Comparison of ENCODE assay signal across 16 cellular contexts in genomic region chr6:70819715-70820114, GRCh38.
A peak's percentile ranks its signal among the peaks of the same experiment; 100 is the strongest.
DNase-seq lines count a peak whose midpoint lies in the region; ATAC-seq, FAIRE-seq and TF ChIP-seq lines count a peak whose summit lies in the region.
"Had no signal": no experiment of that assay in that cellular context is flagged by ENCODE, and none has a peak within 500 bp of the region (broad histone marks: within the 10 kb centered on the region; RNA-seq: fewer than 3 reads in every experiment).

No MANE protein-coding gene starts in this region.

- intact Hi-C loops in HepG2 (cut with micrococcal nuclease; ENCODE audit: unreplicated experiment): no loop called here
- intact Hi-C loops in right lobe of liver (cut with DNase I): no loop called here
- intact Hi-C loops in upper lobe of right lung (cut with DNase I): no loop called here

- H3K9ac ChIP-seq in HepG2 (ENCODE audit: insufficient read depth, low read depth, low read length): no peak overlapping the region
- no peak overlapping the region for H3K9ac ChIP-seq in mesenchymal stem cell (ENCODE audit: low read length)
- H3K9ac ChIP-seq: BLaER1 had no signal

- H2BK120ac ChIP-seq in mesenchymal stem cell (ENCODE audit: low read depth, low read length): no peak overlapping the region

- FAIRE-seq in HepG2 (lab: Jason Lieb, UNC) (no peak), bronchial epithelial cell (lab: Jason Lieb, UNC) (no peak)
- FAIRE-seq: H54 had no signal

- H4K20me1 ChIP-seq in HepG2 (ENCODE audit: insufficient read depth, low read length): no peaks in the 10 kb centered on the region; the same call in 1 of the 2 replicates
- H4K20me1 ChIP-seq: BLaER1 had no signal

- no TSS peak for BruUV-seq in HepG2 (replicated peaks; lab: Mats Ljungman, UMichigan)

- CTCF ChIA-PET in HepG2 (lab: Yijun Ruan, JAX; ENCODE audit: low intra/inter-chr PET ratio, low total read pairs): no interaction called here

- TF ChIP-seq CTCF in HepG2 (CRISPR knock-in tag; IDR thresholded peaks at IDR 0.05) (no peak), right lobe of liver (IDR thresholded peaks at IDR 0.05) (no peak), bronchial epithelial cell (IDR thresholded peaks at IDR 0.05; ENCODE audit: insufficient read depth, low read length, severe bottlenecking) (no peak), upper lobe of right lung (IDR thresholded peaks at IDR 0.05) (no peak)

- DNase-seq in HepG2 (ENCODE audit: low spot score) (no peak), right lobe of liver (no peak), bronchial epithelial cell (ENCODE audit: low read depth) (peak; percentile 3), fibroblast of peridontal ligament (ENCODE audit: extremely low read depth) (peak; percentile 21), upper lobe of right lung (no peak), DMS79 (lab: John Stamatoyannopoulos, UW) (no peak), mesenchymal stem cell (no peak)
- DNase-seq: 8988T; CD4-positive, alpha-beta memory T cell; DMS153; DMS79 treated with DMSO at 0.1 percent for 48 hours; GF-D8; HCEC 1CT had no signal

- H3K79me1 ChIP-seq in mesenchymal stem cell (replicated peaks; ENCODE audit: low read length, poor library complexity, severe bottlenecking): peaks cover 1% of the 10 kb centered on the region

- H3K4me3 ChIP-seq in HepG2 (replicated peaks in 1 of 3; ENCODE audit: insufficient read depth in 1 of 3, low read depth in 2 of 3, low read length in 3 of 3) (no peak overlapping the region), right lobe of liver (no peak overlapping the region), bronchial epithelial cell (ENCODE audit: low read depth, low read length) (no peak overlapping the region), upper lobe of right lung (no peak overlapping the region), mesenchymal stem cell (ENCODE audit: insufficient read depth in 1 of 2, low read depth in 1 of 2, low read length in 2 of 2) (no peak overlapping the region)
- H3K4me3 ChIP-seq: BLaER1, GM23338 had no signal

- H3K4me2 ChIP-seq in HepG2 (ENCODE audit: low read depth, low read length): no peak overlapping the region
- no peak overlapping the region for H3K4me2 ChIP-seq in mesenchymal stem cell (ENCODE audit: low read length, poor library complexity, severe bottlenecking)
- H3K4me2 ChIP-seq: BLaER1, GM23338 had no signal

- H3K79me2 ChIP-seq in HepG2 (ENCODE audit: insufficient read depth, low read length): no peaks in the 10 kb centered on the region

- no peak for TF ChIP-seq RAD21 in HepG2 (CRISPR knock-in tag; IDR thresholded peaks at IDR 0.05)

- in situ Hi-C loops in HepG2 (cut with HindIII; ENCODE audit: extremely low pct_ligation_motif_present, low pct_unique_long_range_greater_than_20kb): no loop called here

- no peak overlapping the region for H3K18ac ChIP-seq in mesenchymal stem cell (ENCODE audit: low read depth in 1 of 2, low read length in 2 of 2)

- H2BK5ac ChIP-seq in mesenchymal stem cell (ENCODE audit: low read depth, low read length, poor library complexity, severe bottlenecking): no peak overlapping the region

- no peak for ATAC-seq in HepG2
- no peak for ATAC-seq in right lobe of liver
- no peak for ATAC-seq in upper lobe of right lung
- ATAC-seq: GM23338 had no signal

- no peaks in the 10 kb centered on the region for H3K27me3 ChIP-seq in HepG2 (ENCODE audit: control insufficient read depth in 1 of 2, insufficient read depth in 2 of 2, low read length in 2 of 2)
- H3K27me3 ChIP-seq in right lobe of liver: no peaks in the 10 kb centered on the region
- no peaks in the 10 kb centered on the region for H3K27me3 ChIP-seq in bronchial epithelial cell (ENCODE audit: control insufficient read depth, insufficient read depth, low read length)
- H3K27me3 ChIP-seq in upper lobe of right lung: no peaks in the 10 kb centered on the region
- no peaks in the 10 kb centered on the region for H3K27me3 ChIP-seq in mesenchymal stem cell (ENCODE audit: control insufficient read depth in 1 of 2, insufficient read depth in 1 of 2, low read length in 2 of 2)
- H3K27me3 ChIP-seq: BLaER1 had no signal

- H2BK15ac ChIP-seq in mesenchymal stem cell (ENCODE audit: low read depth, poor library complexity, severe bottlenecking): no peak overlapping the region

- H3K36me3 ChIP-seq in HepG2 (replicated peaks in 1 of 2; ENCODE audit: control insufficient read depth in 1 of 2, insufficient read depth in 2 of 2, low read length in 2 of 2) (no peaks in the 10 kb centered on the region), right lobe of liver (no peaks in the 10 kb centered on the region), bronchial epithelial cell (ENCODE audit: control insufficient read depth, insufficient read depth, low read length) (no peaks in the 10 kb centered on the region), upper lobe of right lung (no peaks in the 10 kb centered on the region), mesenchymal stem cell (ENCODE audit: control insufficient read depth in 1 of 2, insufficient read depth in 2 of 2, low read depth in 1 of 2, low read length in 2 of 2) (no peaks in the 10 kb centered on the region)

- H3K4me1 ChIP-seq in HepG2 (ENCODE audit: insufficient read depth, low read length) (no peaks in the 10 kb centered on the region), right lobe of liver (peaks cover 0 to 11% (median 2%) of the 10 kb centered on the region in 4 donors), upper lobe of right lung (no peaks in the 10 kb centered on the region), mesenchymal stem cell (ENCODE audit: control insufficient read depth, insufficient read depth, low read depth, low read length) (no peaks in the 10 kb centered on the region)

- H3K4ac ChIP-seq in mesenchymal stem cell (ENCODE audit: low read depth in 1 of 2, low read length in 2 of 2): no peak overlapping the region

- no peak overlapping the region for H4K91ac ChIP-seq in mesenchymal stem cell (ENCODE audit: low read length)

- TF ChIP-seq POLR2A in HepG2 (IDR thresholded peaks at IDR 0.05; ENCODE audit: insufficient read depth in 1 of 2, low read depth in 2 of 2, low read length in 2 of 2): no peak
- TF ChIP-seq POLR2A in right lobe of liver (IDR thresholded peaks at IDR 0.05): no peak

- POLR2A ChIA-PET in HepG2 (lab: Yijun Ruan, JAX): no interaction called here

- no peak overlapping the region for H2BK12ac ChIP-seq in mesenchymal stem cell (ENCODE audit: low read length in 2 of 2)

- H3K27ac ChIP-seq in HepG2 (ENCODE audit: extremely low read length, insufficient read depth, low read length): no peak overlapping the region
- H3K27ac ChIP-seq in right lobe of liver: no peak overlapping the region
- no peak overlapping the region for H3K27ac ChIP-seq in upper lobe of right lung
- no peak overlapping the region for H3K27ac ChIP-seq in mesenchymal stem cell (ENCODE audit: low read length, poor library complexity, severe bottlenecking)
- H3K27ac ChIP-seq: BLaER1 had no signal

- 89% methylated on average over 3 of the region's 3 CpGs for WGBS in HepG2 (ENCODE audit: low lambda C conversion rate)
- WGBS in right lobe of liver (ENCODE audit: insufficient coverage, low coverage, low lambda C conversion rate, missing lambda C conversion rate): 94% methylated on average over 3 of the region's 3 CpGs
- WGBS in mesenchymal stem cell: 100% methylated on average over 1 of the region's 3 CpGs

- H3K14ac ChIP-seq in mesenchymal stem cell (ENCODE audit: low read length in 2 of 2): no peak overlapping the region

- H2AFZ ChIP-seq in HepG2 (ENCODE audit: low read length) (no peak overlapping the region), mesenchymal stem cell (ENCODE audit: low read depth, low read length) (no peak overlapping the region)
- H2AFZ ChIP-seq: GM23338 had no signal

- H3K9me3 ChIP-seq in HepG2 (ENCODE audit: low read length): no peaks in the 10 kb centered on the region
- no peaks in the 10 kb centered on the region for H3K9me3 ChIP-seq in right lobe of liver
- no peaks in the 10 kb centered on the region for H3K9me3 ChIP-seq in upper lobe of right lung
- H3K9me3 ChIP-seq in mesenchymal stem cell (ENCODE audit: control insufficient read depth, low read length): no peaks in the 10 kb centered on the region

- H2AK5ac ChIP-seq in mesenchymal stem cell (ENCODE audit: low read length, severe bottlenecking): no peak overlapping the region

- TF ChIP-seq EP300 in HepG2 (IDR thresholded peaks at IDR 0.05; ENCODE audit: low read depth in 2 of 2, low read length in 2 of 2) (no peak), HepG2 (CRISPR knock-in tag; IDR thresholded peaks at IDR 0.05; ENCODE audit: borderline replicate concordance) (no peak)

- H3K23ac ChIP-seq in mesenchymal stem cell (ENCODE audit: low read length in 2 of 2): no peak overlapping the region

- H4K8ac ChIP-seq in mesenchymal stem cell (ENCODE audit: low read length): no peak overlapping the region

TF ChIP-seq in HepG2, 621 proteins besides CTCF, POLR2A, EP300 and RAD21:
- peak; percentile 5; the same call in 1 of the 2 replicates for TF ChIP-seq CEBPB (IDR thresholded peaks at IDR 0.05; ENCODE audit: borderline replicate concordance, low read depth, low read length)
- no peak for TF ChIP-seq TMF1 (CRISPR knock-in tag; IDR thresholded peaks at IDR 0.05; ENCODE audit: low read depth)
TF ChIP-seq in HepG2: peak in this region for 1.

Comparison
In these comparisons a context has a peak if more than half of its experiments do, and no peak if none do; other contexts are left out.
1. DNase-seq: peak in bronchial epithelial cell (single experiment) and fibroblast of peridontal ligament (single experiment); none in HepG2 (single experiment), right lobe of liver (0 of 3), upper lobe of right lung (single experiment), DMS79 (single experiment) and mesenchymal stem cell (single experiment).